In genomic region chr9:123679330-123679987, GRCh38 we compare ENCODE assay signal across 1 cellular context.
TF ChIP-seq lines count a peak whose summit lies in the region.

No MANE protein-coding gene starts in this region.

TF ChIP-seq in HepG2, 621 proteins besides CTCF, POLR2A, EP300 and RAD21 (continued from another document and continues in another):
- TF ChIP-seq ZNF687 (CRISPR knock-in tag; IDR thresholded peaks at IDR 0.05) (peak; percentile 88), HDAC2 (CRISPR knock-in tag; IDR thresholded peaks at IDR 0.05) (peak; percentile 82), RFX5 (IDR thresholded peaks at IDR 0.05; ENCODE audit: low read depth, low read length) (peak; percentile 39; the same call in 1 of the 2 replicates), MATR3 (CRISPR knock-in tag; IDR thresholded peaks at IDR 0.05) (no peak), PCBP1 (IDR thresholded peaks at IDR 0.05; ENCODE audit: borderline replicate concordance, low read depth, low read length) (no peak), ZNF430 (CRISPR knock-in tag; IDR thresholded peaks at IDR 0.05) (0 out of 2 replicates have a peak, but pooled peaks have one; percentile 50), THRA (CRISPR knock-in tag; IDR thresholded peaks at IDR 0.05; ENCODE audit: borderline replicate concordance) (peak; percentile 29; the same call in 1 of the 2 replicates), ZGPAT (CRISPR knock-in tag; IDR thresholded peaks at IDR 0.05) (0 out of 2 replicates have a peak, but pooled peaks have one; percentile 16), ZNF331 (CRISPR knock-in tag; IDR thresholded peaks at IDR 0.05) (0 out of 2 replicates have a peak, but pooled peaks have one; percentile 28), POGZ (CRISPR knock-in tag; IDR thresholded peaks at IDR 0.05) (peak; percentile 69), HNF4G (IDR thresholded peaks at IDR 0.05; ENCODE audit: borderline replicate concordance, low read depth, low read length) (peak; percentile 38; the same call in 1 of the 2 replicates), HNF4G (CRISPR knock-in tag; IDR thresholded peaks at IDR 0.05; ENCODE audit: borderline replicate concordance, low read depth) (no peak; the same call in 1 of the 2 replicates), SOX5 (CRISPR knock-in tag; IDR thresholded peaks at IDR 0.05; ENCODE audit: borderline replicate concordance) (peak; percentile 79; the same call in 1 of the 2 replicates), ZNF460 (CRISPR knock-in tag; IDR thresholded peaks at IDR 0.05; ENCODE audit: borderline replicate concordance) (no peak), ASH2L (IDR thresholded peaks at IDR 0.05; ENCODE audit: insufficient read length, low read depth, low read length) (peak; percentile 64), SALL1 (CRISPR knock-in tag; IDR thresholded peaks at IDR 0.05) (peak; percentile 93), HMG20A (CRISPR knock-in tag; IDR thresholded peaks at IDR 0.05; ENCODE audit: borderline replicate concordance) (peak; percentile 82), ZC3H13 (CRISPR knock-in tag; IDR thresholded peaks at IDR 0.05) (no peak), ELF3 (CRISPR knock-in tag; IDR thresholded peaks at IDR 0.05) (peak; percentile 50; the same call in 1 of the 2 replicates), FOXO1 (CRISPR knock-in tag; IDR thresholded peaks at IDR 0.05) (peak; percentile 79; the same call in 1 of the 2 replicates)
- TF ChIP-seq, protein P1, sequence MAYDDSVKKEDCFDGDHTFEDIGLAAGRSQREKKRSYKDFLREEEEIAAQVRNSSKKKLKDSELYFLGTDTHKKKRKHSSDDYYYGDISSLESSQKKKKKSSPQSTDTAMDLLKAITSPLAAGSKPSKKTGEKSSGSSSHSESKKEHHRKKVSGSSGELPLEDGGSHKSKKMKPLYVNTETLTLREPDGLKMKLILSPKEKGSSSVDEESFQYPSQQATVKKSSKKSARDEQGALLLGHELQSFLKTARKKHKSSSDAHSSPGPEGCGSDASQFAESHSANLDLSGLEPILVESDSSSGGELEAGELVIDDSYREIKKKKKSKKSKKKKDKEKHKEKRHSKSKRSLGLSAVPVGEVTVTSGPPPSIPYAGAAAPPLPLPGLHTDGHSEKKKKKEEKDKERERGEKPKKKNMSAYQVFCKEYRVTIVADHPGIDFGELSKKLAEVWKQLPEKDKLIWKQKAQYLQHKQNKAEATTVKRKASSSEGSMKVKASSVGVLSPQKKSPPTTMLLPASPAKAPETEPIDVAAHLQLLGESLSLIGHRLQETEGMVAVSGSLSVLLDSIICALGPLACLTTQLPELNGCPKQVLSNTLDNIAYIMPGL (CRISPR knock-in tag; IDR thresholded peaks at IDR 0.05; ENCODE audit: borderline replicate concordance in 1 of 2, low read depth in 1 of 2), result peak in 1 of 2 experiments; percentile 14; a peak in 1 of 4 replicates
- TF ChIP-seq, protein P2, sequence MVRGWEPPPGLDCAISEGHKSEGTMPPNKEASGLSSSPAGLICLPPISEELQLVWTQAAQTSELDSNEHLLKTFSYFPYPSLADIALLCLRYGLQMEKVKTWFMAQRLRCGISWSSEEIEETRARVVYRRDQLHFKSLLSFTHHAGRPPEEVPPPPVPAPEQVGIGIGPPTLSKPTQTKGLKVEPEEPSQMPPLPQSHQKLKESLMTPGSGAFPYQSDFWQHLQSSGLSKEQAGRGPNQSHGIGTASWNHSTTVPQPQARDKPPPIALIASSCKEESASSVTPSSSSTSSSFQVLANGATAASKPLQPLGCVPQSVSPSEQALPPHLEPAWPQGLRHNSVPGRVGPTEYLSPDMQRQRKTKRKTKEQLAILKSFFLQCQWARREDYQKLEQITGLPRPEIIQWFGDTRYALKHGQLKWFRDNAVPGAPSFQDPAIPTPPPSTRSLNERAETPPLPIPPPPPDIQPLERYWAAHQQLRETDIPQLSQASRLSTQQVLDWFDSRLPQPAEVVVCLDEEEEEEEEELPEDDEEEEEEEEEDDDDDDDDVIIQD (CRISPR knock-in tag; IDR thresholded peaks at IDR 0.05; ENCODE audit: low read depth), result peak; percentile 73
- TF ChIP-seq, protein P3, sequence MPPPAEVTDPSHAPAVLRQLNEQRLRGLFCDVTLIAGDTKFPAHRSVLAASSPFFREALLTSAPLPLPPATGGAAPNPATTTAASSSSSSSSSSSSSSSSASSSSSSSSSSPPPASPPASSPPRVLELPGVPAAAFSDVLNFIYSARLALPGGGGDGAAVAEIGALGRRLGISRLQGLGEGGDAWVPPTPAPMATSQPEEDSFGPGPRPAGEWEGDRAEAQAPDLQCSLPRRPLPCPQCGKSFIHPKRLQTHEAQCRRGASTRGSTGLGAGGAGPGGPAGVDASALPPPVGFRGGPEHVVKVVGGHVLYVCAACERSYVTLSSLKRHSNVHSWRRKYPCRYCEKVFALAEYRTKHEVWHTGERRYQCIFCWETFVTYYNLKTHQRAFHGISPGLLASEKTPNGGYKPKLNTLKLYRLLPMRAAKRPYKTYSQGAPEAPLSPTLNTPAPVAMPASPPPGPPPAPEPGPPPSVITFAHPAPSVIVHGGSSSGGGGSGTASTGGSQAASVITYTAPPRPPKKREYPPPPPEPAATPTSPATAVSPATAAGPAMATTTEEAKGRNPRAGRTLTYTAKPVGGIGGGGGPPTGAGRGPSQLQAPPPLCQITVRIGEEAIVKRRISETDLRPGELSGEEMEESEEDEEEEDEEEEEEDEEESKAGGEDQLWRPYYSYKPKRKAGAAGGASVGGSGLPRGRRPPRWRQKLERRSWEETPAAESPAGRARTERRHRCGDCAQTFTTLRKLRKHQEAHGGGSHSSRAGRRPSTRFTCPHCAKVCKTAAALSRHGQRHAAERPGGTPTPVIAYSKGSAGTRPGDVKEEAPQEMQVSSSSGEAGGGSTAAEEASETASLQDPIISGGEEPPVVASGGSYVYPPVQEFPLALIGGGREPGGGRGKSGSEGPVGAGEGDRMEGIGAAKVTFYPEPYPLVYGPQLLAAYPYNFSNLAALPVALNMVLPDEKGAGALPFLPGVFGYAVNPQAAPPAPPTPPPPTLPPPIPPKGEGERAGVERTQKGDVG (CRISPR knock-in tag; IDR thresholded peaks at IDR 0.05; ENCODE audit: borderline replicate concordance), result 0 out of 2 replicates have a peak, but pooled peaks have one; percentile 21
- TF ChIP-seq, protein P4, sequence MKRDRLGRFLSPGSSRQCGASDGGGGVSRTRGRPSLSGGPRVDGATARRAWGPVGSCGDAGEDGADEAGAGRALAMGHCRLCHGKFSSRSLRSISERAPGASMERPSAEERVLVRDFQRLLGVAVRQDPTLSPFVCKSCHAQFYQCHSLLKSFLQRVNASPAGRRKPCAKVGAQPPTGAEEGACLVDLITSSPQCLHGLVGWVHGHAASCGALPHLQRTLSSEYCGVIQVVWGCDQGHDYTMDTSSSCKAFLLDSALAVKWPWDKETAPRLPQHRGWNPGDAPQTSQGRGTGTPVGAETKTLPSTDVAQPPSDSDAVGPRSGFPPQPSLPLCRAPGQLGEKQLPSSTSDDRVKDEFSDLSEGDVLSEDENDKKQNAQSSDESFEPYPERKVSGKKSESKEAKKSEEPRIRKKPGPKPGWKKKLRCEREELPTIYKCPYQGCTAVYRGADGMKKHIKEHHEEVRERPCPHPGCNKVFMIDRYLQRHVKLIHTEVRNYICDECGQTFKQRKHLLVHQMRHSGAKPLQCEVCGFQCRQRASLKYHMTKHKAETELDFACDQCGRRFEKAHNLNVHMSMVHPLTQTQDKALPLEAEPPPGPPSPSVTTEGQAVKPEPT (CRISPR knock-in tag; IDR thresholded peaks at IDR 0.05; ENCODE audit: low read depth), result 0 out of 2 replicates have a peak, but pooled peaks have one; percentile 64
- TF ChIP-seq, protein P5, sequence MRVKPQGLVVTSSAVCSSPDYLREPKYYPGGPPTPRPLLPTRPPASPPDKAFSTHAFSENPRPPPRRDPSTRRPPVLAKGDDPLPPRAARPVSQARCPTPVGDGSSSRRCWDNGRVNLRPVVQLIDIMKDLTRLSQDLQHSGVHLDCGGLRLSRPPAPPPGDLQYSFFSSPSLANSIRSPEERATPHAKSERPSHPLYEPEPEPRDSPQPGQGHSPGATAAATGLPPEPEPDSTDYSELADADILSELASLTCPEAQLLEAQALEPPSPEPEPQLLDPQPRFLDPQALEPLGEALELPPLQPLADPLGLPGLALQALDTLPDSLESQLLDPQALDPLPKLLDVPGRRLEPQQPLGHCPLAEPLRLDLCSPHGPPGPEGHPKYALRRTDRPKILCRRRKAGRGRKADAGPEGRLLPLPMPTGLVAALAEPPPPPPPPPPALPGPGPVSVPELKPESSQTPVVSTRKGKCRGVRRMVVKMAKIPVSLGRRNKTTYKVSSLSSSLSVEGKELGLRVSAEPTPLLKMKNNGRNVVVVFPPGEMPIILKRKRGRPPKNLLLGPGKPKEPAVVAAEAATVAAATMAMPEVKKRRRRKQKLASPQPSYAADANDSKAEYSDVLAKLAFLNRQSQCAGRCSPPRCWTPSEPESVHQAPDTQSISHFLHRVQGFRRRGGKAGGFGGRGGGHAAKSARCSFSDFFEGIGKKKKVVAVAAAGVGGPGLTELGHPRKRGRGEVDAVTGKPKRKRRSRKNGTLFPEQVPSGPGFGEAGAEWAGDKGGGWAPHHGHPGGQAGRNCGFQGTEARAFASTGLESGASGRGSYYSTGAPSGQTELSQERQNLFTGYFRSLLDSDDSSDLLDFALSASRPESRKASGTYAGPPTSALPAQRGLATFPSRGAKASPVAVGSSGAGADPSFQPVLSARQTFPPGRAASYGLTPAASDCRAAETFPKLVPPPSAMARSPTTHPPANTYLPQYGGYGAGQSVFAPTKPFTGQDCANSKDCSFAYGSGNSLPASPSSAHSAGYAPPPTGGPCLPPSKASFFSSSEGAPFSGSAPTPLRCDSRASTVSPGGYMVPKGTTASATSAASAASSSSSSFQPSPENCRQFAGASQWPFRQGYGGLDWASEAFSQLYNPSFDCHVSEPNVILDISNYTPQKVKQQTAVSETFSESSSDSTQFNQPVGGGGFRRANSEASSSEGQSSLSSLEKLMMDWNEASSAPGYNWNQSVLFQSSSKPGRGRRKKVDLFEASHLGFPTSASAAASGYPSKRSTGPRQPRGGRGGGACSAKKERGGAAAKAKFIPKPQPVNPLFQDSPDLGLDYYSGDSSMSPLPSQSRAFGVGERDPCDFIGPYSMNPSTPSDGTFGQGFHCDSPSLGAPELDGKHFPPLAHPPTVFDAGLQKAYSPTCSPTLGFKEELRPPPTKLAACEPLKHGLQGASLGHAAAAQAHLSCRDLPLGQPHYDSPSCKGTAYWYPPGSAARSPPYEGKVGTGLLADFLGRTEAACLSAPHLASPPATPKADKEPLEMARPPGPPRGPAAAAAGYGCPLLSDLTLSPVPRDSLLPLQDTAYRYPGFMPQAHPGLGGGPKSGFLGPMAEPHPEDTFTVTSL (CRISPR knock-in tag; IDR thresholded peaks at IDR 0.05; ENCODE audit: borderline replicate concordance), result peak; percentile 90; the same call in 1 of the 2 replicates
- TF ChIP-seq, protein P6, sequence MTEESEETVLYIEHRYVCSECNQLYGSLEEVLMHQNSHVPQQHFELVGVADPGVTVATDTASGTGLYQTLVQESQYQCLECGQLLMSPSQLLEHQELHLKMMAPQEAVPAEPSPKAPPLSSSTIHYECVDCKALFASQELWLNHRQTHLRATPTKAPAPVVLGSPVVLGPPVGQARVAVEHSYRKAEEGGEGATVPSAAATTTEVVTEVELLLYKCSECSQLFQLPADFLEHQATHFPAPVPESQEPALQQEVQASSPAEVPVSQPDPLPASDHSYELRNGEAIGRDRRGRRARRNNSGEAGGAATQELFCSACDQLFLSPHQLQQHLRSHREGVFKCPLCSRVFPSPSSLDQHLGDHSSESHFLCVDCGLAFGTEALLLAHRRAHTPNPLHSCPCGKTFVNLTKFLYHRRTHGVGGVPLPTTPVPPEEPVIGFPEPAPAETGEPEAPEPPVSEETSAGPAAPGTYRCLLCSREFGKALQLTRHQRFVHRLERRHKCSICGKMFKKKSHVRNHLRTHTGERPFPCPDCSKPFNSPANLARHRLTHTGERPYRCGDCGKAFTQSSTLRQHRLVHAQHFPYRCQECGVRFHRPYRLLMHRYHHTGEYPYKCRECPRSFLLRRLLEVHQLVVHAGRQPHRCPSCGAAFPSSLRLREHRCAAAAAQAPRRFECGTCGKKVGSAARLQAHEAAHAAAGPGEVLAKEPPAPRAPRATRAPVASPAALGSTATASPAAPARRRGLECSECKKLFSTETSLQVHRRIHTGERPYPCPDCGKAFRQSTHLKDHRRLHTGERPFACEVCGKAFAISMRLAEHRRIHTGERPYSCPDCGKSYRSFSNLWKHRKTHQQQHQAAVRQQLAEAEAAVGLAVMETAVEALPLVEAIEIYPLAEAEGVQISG (CRISPR knock-in tag; IDR thresholded peaks at IDR 0.05), result peak; percentile 58
